Comparison of ENCODE assay signal across 21 cellular contexts in the genomic region with DNA sequence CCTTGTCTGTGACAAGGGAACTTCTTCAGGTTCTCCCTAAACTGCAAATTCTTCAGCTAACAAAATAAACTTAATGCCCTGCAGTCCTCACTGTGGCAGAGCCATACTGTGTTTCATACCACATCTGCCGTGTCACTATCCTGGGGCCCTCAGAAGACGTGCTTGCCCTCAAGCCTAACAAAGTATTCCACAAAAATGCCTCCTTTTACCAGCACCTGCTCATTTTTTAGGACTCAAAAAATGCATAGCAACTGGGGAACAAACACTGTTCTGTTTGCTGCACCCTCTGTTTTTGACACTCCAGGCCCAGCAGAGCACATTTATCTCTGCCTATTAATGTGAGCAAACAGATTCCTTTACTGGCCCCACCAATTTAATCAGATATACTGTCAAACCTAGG.
"Had no signal": no experiment of that assay in that cellular context is flagged by ENCODE, and none has a peak within 500 bp of the region (broad histone marks: within the 10 kb centered on the region; RNA-seq: fewer than 3 reads in every experiment).

No MANE protein-coding gene starts in this region.

- H3K27me3 ChIP-seq: MG63, SJSA1 had no signal

- ATAC-seq: Panc1, PC-3, Right ventricle myocardium inferior had no signal

- H3K4me3 ChIP-seq: MG63, SJSA1, SK-N-MC had no signal

- H3K36me3 ChIP-seq: MG63, SJSA1 had no signal

- H3K27ac ChIP-seq: SJSA1, SK-N-MC had no signal

- H3K9me3 ChIP-seq: MG63, SJSA1 had no signal

- DNase-seq: KBM-7, MG63, NCI-H1092, NCI-H1105 treated with DMSO at 0.1 percent for 48 hours, NCI-H1417 treated with DMSO at 0.1 percent for 48 hours, NCI-H187, NCI-H2029, NCI-H2081 treated with DMSO at 0.1 percent for 48 hours, NCI-H2171, NCI-H226, NCI-H446, NCI-H510A, NCI-H524 treated with DMSO at 0.1 percent for 48 hours, NCI-H69, NCI-H774, PC-3, SHP77 treated with DMSO at 0.1 percent for 48 hours had no signal

- H3K4me1 ChIP-seq: SJSA1 had no signal
